Comparison of ENCODE assay signal across 17 cellular contexts in the genomic region with DNA sequence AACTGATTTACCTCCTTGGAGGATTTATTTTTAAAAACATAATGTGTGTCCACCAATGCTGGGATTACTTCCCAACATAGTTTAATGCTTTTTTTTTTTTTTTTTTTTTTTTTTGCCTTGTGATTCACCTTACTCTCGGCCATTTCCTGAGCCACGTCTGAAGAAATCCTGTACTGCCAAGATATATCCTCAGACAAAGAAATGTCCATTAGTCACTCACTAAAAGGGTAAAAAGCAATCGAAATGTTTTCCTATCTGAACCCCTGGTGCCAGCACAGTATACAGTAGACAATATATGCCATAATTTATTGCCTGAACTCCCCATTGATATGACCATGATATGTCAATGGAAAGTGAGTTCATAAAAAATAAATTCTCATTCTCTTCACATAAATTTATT.
A peak's percentile ranks its signal among the peaks of the same experiment; 100 is the strongest.
DNase-seq lines count a peak whose midpoint lies in the region; ATAC-seq and TF ChIP-seq lines count a peak whose summit lies in the region.
"Had no signal": no experiment of that assay in that cellular context is flagged by ENCODE, and none has a peak within 500 bp of the region (broad histone marks: within the 10 kb centered on the region; RNA-seq: fewer than 3 reads in every experiment).

No MANE protein-coding gene starts in this region.

- TF ChIP-seq CTCF in AG10803 (conservative IDR thresholded peaks at IDR 0.05; ENCODE audit: low read length) (no peak), cardiac fibroblast (IDR thresholded peaks at IDR 0.05; ENCODE audit: low read depth, low read length) (no peak), nephron (IDR thresholded peaks at IDR 0.05; ENCODE audit: unreplicated experiment in 3 of 3) (no peak), coronary artery (IDR thresholded peaks at IDR 0.05) (no peak)

- H3K36me3 ChIP-seq in MG63 = no peaks in the 10 kb centered on the region
- H3K36me3 ChIP-seq: lower lobe of right lung, upper lobe of right lung had no signal

- H3K4me1 Mint-ChIP-seq in nephron = peaks cover 37% of the 10 kb centered on the region
- H3K4me1 Mint-ChIP-seq: activated naive CD8-positive, alpha-beta T cell treated with anti-CD3 and anti-CD28 coated beads, Interleukin-2, amount 50 U/mL, for 24 hours had no signal

- no peak overlapping the region for H3K4me3 ChIP-seq in AG10803 (ENCODE audit: low read length)
- no peak overlapping the region for H3K4me3 ChIP-seq in MG63
- H3K4me3 ChIP-seq in cardiac fibroblast (replicated peaks in 1 of 2; ENCODE audit: low read depth in 2 of 2, low read length in 2 of 2) = no peak overlapping the region
- no peak overlapping the region for H3K4me3 ChIP-seq in coronary artery
- H3K4me3 ChIP-seq: lower lobe of right lung, upper lobe of right lung had no signal

- no peaks in the 10 kb centered on the region for H3K27me3 Mint-ChIP-seq in nephron (ENCODE audit: low read depth)

- peak; percentile 54 for DNase-seq in AG10803 (ENCODE audit: low read depth)
- peak; percentile 43 for DNase-seq in MG63
- peak; percentile 72 to 91 for DNase-seq in cardiac fibroblast (ENCODE audit: low read depth in 2 of 2)
- no peak for DNase-seq in NCI-H2171 (lab: John Stamatoyannopoulos, UW)
- no peak for DNase-seq in coronary artery (ENCODE audit: low spot score)
- DNase-seq: activated naive CD8-positive, alpha-beta T cell treated with anti-CD3 and anti-CD28 coated beads, Interleukin-2, amount 50 U/mL, for 24 hours; GDM1; lower lobe of right lung; MM.1S; NCI-H2029; NCI-H69; stimulated activated naive CD4-positive, alpha-beta T cell treated with Interleukin-2 at 50 U/mL for 16 hours; upper lobe of right lung had no signal

- peaks cover 9% of the 10 kb centered on the region for H3K36me3 Mint-ChIP-seq in nephron (ENCODE audit: low read depth)

- no peaks in the 10 kb centered on the region for H3K9me3 ChIP-seq in MG63
- H3K9me3 ChIP-seq: lower lobe of right lung, upper lobe of right lung had no signal

- H3K9me3 Mint-ChIP-seq in nephron = no peaks in the 10 kb centered on the region
- H3K9me3 Mint-ChIP-seq: activated naive CD8-positive, alpha-beta T cell treated with anti-CD3 and anti-CD28 coated beads, Interleukin-2, amount 50 U/mL, for 24 hours had no signal

- ATAC-seq in GM21390 (IDR thresholded peaks at IDR 0.05; ENCODE audit: unreplicated experiment) = no peak
- ATAC-seq in GM21528 (IDR thresholded peaks at IDR 0.05; ENCODE audit: low FRiP score, unreplicated experiment) = no peak
- ATAC-seq: activated naive CD8-positive, alpha-beta T cell treated with anti-CD3 and anti-CD28 coated beads, Interleukin-2, amount 50 U/mL, for 24 hours; lower lobe of right lung; upper lobe of right lung had no signal

- H3K4me3 Mint-ChIP-seq in nephron = no peak overlapping the region
- H3K4me3 Mint-ChIP-seq: activated naive CD8-positive, alpha-beta T cell treated with anti-CD3 and anti-CD28 coated beads, Interleukin-2, amount 50 U/mL, for 24 hours had no signal

- no peaks in the 10 kb centered on the region for H3K27me3 ChIP-seq in MG63
- H3K27me3 ChIP-seq: upper lobe of right lung had no signal

- H3K27ac ChIP-seq in coronary artery = no peak overlapping the region
- H3K27ac ChIP-seq: lower lobe of right lung, upper lobe of right lung had no signal

- H3K27ac Mint-ChIP-seq in nephron = peak overlapping the region in 2 of 3 experiments; percentile 17 to 28
- H3K27ac Mint-ChIP-seq: activated naive CD8-positive, alpha-beta T cell treated with anti-CD3 and anti-CD28 coated beads, Interleukin-2, amount 50 U/mL, for 24 hours; progenitor cell of endocrine pancreas had no signal

Comparison
In these comparisons a context has a peak if more than half of its experiments do, and no peak if none do; other contexts are left out.
1. DNase-seq: peak in AG10803 (single experiment), MG63 (single experiment) and cardiac fibroblast (2 of 2); none in NCI-H2171 (single experiment) and coronary artery (single experiment).